In genomic region chr6:65452333-65452732, GRCh38 we compare ENCODE assay signal across 26 cellular contexts.
"Had no signal": no experiment of that assay in that cellular context is flagged by ENCODE, and none has a peak within 500 bp of the region (broad histone marks: within the 10 kb centered on the region; RNA-seq: fewer than 3 reads in every experiment).

No MANE protein-coding gene starts in this region.

- H3K27ac ChIP-seq: stomach, suprapubic skin, testis, thoracic aorta, thyroid gland, tibial artery, tibial nerve, transverse colon, upper lobe of left lung, upper lobe of right lung, uterus, vagina had no signal

- H3K9me3 ChIP-seq: stomach, testis, thoracic aorta, thyroid gland, tibial artery, tibial nerve, transverse colon, upper lobe of left lung, upper lobe of right lung, uterus, vagina had no signal

- ATAC-seq: stimulated activated effector memory CD8-positive, alpha-beta T cell treated with anti-CD3 and anti-CD28 coated beads, Interleukin-12 subunit alpha, Interleukin-12 subunit beta, amount 100 ng/mL, for 72 hours; stimulated activated memory B cell treated with anti-CD40 and anti-IgM and Interleukin-4, amounts not matched to agents 10 μg/mL and 1 μg/mL and 100 μg/mL, for 72 hours; stimulated activated naive B cell treated with anti-CD40 and anti-IgM and Interleukin-4, amounts not matched to agents 10 μg/mL and 1 μg/mL and 100 μg/mL, for 72 hours; stimulated activated naive CD8-positive, alpha-beta T cell treated with anti-CD3 and anti-CD28 coated beads, Interleukin-15, amount 100 ng/mL, for 72 hours; stimulated activated naive CD8-positive, alpha-beta T cell treated with anti-CD3 and anti-CD28 coated beads, Interleukin-15, Interleukin-2, amounts not matched to agents 100 U/mL and 50 U/mL, for 24 hours; upper lobe of right lung had no signal

- H3K4me1 ChIP-seq: stomach, suprapubic skin, testis, thyroid gland, tibial artery, transverse colon, upper lobe of left lung, upper lobe of right lung, uterus, vagina had no signal

- H3K27me3 ChIP-seq: stomach, suprapubic skin, testis, thyroid gland, tibial artery, tibial nerve, transverse colon, upper lobe of left lung, upper lobe of right lung, uterus, vagina had no signal

- H3K36me3 ChIP-seq: stomach, suprapubic skin, thoracic aorta, thyroid gland, tibial artery, tibial nerve, transverse colon, upper lobe of left lung, upper lobe of right lung, uterus, vagina had no signal

- H3K4me3 ChIP-seq: stomach, suprapubic skin, testis, thoracic aorta, thyroid gland, tibial artery, tibial nerve, transverse colon, upper lobe of left lung, upper lobe of right lung, uterus, vagina had no signal

- DNase-seq: stimulated activated CD4-positive, alpha-beta T cell treated with anti-CD3 and anti-CD28 coated beads, Interleukin-2, amount 100 ng/mL, for 48 hours; stimulated activated CD4-positive, alpha-beta T cell treated with anti-CD3 and anti-CD28 coated beads, Interleukin-4, amount 100 ng/mL, for 1 hour; stimulated activated CD4-positive, alpha-beta T cell treated with anti-CD3 and anti-CD28 coated beads, Interleukin-4, amount 100 ng/mL, for 24 hours; stimulated activated CD4-positive, alpha-beta T cell treated with anti-CD3 and anti-CD28 coated beads, Interleukin-4, amount 100 ng/mL, for 4 hours; stimulated activated CD8-positive, alpha-beta memory T cell treated with anti-CD3 and anti-CD28 coated beads, Interleukin-4, amount 100 ng/mL, for 48 hours; stimulated activated naive B cell treated with anti-CD40 and anti-IgM and Interleukin-4, amounts not matched to agents 10 μg/mL and 1 μg/mL and 100 μg/mL, for 72 hours; stimulated activated naive CD4-positive, alpha-beta T cell; stimulated activated naive CD4-positive, alpha-beta T cell treated with Interleukin-2 at 50 U/mL for 16 hours; stimulated activated naive CD8-positive, alpha-beta T cell treated with anti-CD3 and anti-CD28 coated beads, Interleukin-15, amount 100 ng/mL, for 72 hours; stimulated activated naive CD8-positive, alpha-beta T cell treated with anti-CD3 and anti-CD28 coated beads, Interleukin-15, Interleukin-2, amounts not matched to agents 100 U/mL and 50 U/mL, for 24 hours; stomach; substantia nigra; testis; thyroid gland; tibial artery; transverse colon; trophoblast cell; upper lobe of left lung; upper lobe of right lung; uterus had no signal
